1 cellular context compared by ENCODE assay signal in the genomic region with DNA sequence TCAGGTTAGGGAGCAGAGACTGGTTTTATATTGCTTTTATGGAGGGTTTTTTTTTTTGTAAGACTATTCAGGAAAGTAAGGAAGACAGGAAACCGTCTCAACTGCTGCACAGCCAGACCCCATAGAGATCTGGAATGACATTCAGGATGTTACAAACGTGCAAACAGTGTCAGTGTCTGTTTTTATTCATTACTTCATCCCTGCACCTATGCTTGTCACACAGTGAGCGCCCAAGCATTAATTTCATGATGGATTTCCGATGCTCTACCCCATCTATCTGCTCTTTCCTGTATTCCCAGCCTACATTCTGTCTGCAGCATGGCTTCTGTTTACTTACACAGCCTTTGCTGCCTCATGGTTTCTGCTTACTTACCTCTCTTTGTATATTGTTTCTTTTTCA.
TF ChIP-seq lines count a peak whose summit lies in the region.

No MANE protein-coding gene starts in this region.

TF ChIP-seq in HepG2, 621 proteins besides CTCF, POLR2A, EP300 and RAD21:
- TF ChIP-seq, protein P1, sequence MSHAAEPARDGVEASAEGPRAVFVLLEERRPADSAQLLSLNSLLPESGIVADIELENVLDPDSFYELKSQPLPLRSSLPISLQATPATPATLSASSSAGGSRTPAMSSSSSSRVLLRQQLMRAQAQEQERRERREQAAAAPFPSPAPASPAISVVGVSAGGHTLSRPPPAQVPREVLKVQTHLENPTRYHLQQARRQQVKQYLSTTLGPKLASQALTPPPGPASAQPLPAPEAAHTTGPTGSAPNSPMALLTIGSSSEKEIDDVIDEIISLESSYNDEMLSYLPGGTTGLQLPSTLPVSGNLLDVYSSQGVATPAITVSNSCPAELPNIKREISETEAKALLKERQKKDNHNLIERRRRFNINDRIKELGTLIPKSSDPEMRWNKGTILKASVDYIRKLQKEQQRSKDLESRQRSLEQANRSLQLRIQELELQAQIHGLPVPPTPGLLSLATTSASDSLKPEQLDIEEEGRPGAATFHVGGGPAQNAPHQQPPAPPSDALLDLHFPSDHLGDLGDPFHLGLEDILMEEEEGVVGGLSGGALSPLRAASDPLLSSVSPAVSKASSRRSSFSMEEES (CRISPR knock-in tag; IDR thresholded peaks at IDR 0.05): no peak
- TF ChIP-seq NFIC (IDR thresholded peaks at IDR 0.05; ENCODE audit: low read length): no peak
- TF ChIP-seq ZNF431 (CRISPR knock-in tag; IDR thresholded peaks at IDR 0.05; ENCODE audit: borderline replicate concordance, low read depth): no peak
- TF ChIP-seq ZNF33A (CRISPR knock-in tag; IDR thresholded peaks at IDR 0.05; ENCODE audit: borderline replicate concordance): no peak
- no peak for TF ChIP-seq TOE1 (CRISPR knock-in tag; IDR thresholded peaks at IDR 0.05)
- no peak for TF ChIP-seq ZNF547 (CRISPR knock-in tag; IDR thresholded peaks at IDR 0.05)
- TF ChIP-seq FOXC1 (CRISPR knock-in tag; IDR thresholded peaks at IDR 0.05; ENCODE audit: borderline replicate concordance): no peak
- no peak for TF ChIP-seq HOXA9 (CRISPR knock-in tag; IDR thresholded peaks at IDR 0.05; ENCODE audit: borderline replicate concordance)
- TF ChIP-seq XBP1 (CRISPR knock-in tag; IDR thresholded peaks at IDR 0.05): no peak
- TF ChIP-seq ZC3H13 (CRISPR knock-in tag; IDR thresholded peaks at IDR 0.05): no peak
- no peak for TF ChIP-seq ZNF629 (CRISPR knock-in tag; conservative IDR thresholded peaks at IDR 0.05)
- no peak for TF ChIP-seq KLF9 (CRISPR knock-in tag; IDR thresholded peaks at IDR 0.05; ENCODE audit: low read depth)
- no peak for TF ChIP-seq ZNF782 (CRISPR knock-in tag; IDR thresholded peaks at IDR 0.05; ENCODE audit: borderline replicate concordance)
- TF ChIP-seq ZNF382 (CRISPR knock-in tag; IDR thresholded peaks at IDR 0.05; ENCODE audit: borderline replicate concordance): no peak
